ENCODE assay signal across 13 cellular contexts in the genomic region with DNA sequence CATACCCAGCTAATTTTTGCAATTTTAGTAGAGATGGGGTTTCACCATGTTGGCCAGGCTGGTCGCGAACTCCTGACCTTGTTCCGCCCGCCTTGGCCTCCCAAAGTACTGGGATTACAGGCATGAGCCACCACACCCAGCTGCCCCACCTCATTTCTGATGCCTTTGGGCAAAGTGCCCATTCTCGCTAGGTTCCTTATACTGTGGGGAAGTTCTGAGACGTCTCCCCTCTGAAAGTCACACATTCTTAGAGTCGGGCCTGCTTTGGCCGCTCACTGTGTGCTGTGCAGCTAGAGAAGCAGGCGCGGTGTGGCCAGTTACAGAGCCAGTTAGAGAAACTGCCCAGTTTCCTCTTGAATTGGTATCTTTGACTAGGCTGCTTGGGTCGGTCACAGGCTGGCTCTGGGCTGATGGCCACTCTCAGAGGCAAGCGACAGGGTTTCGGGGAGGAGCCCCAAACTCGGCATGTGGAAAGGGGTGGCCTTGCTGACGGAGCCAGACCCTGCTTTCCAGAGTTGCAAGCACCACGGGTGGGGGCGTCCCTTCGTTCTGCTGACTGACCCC. TPM values are rescaled to one million over a fixed set of nuclear protein-coding genes. Genes with fewer than 3 reads are reported as not detected.
A peak's percentile ranks its signal among the peaks of the same experiment; 100 is the strongest.
DNase-seq lines count a peak whose midpoint lies in the region; ATAC-seq and TF ChIP-seq lines count a peak whose summit lies in the region.
"Had no signal": no experiment of that assay in that cellular context is flagged by ENCODE, and none has a peak within 500 bp of the region (broad histone marks: within the 10 kb centered on the region; RNA-seq: fewer than 3 reads in every experiment).

No MANE protein-coding gene starts in this region.

- H3K36me3 ChIP-seq in Peyer's patch = peaks cover 0 to 92% (median 0%) of the 10 kb centered on the region in 3 donors
- H3K36me3 ChIP-seq in colonic mucosa = peaks cover 36% of the 10 kb centered on the region
- peaks cover 6 to 80% (median 46%) of the 10 kb centered on the region in 4 donors for H3K36me3 ChIP-seq in right lobe of liver

- no peak for TF ChIP-seq CTCF in Peyer's patch (IDR thresholded peaks at IDR 0.05)
- no peak for TF ChIP-seq CTCF in colonic mucosa (IDR thresholded peaks at IDR 0.05)
- TF ChIP-seq CTCF in right lobe of liver (IDR thresholded peaks at IDR 0.05) = no peak

- DNase-seq in Peyer's patch (peak in 2 of 3 donors; percentile 39 to 66), colonic mucosa (peak; percentile 56), right lobe of liver (peak in 2 of 3 donors; percentile 50 to 69), substantia nigra (lab: John Stamatoyannopoulos, UW) (peak in 15 of 49 donors; percentile 12 to 55 (median 33)), NOMO-1 (lab: John Stamatoyannopoulos, UW; ENCODE audit: unreplicated experiment in 2 of 2) (no peak), NOMO-1 treated with dmso at 0.1 percent for 144 hours (lab: John Stamatoyannopoulos, UW; ENCODE audit: unreplicated experiment) (no peak), mesenteric fat pad (ENCODE audit: low spot score) (no peak), ureter (ENCODE audit: low spot score) (no peak)
- DNase-seq: CD4-positive, alpha-beta T cell; MM.1S; NCI-H2171 treated with DMSO at 0.1 percent for 48 hours; SK-N-SH had no signal

- intact Hi-C loops in colonic mucosa (cut with DNase I) = no loop called here
- intact Hi-C loops in right lobe of liver (cut with DNase I) = no loop called here

- ATAC-seq in right lobe of liver = peak; percentile 40 to 62 (median 45)

- H3K9ac ChIP-seq in colonic mucosa (ENCODE audit: low read depth in 2 of 2, low read length in 2 of 2) = no peak overlapping the region
- H3K9ac ChIP-seq: SK-N-SH had no signal

- H3K27ac ChIP-seq in Peyer's patch = no peak overlapping the region
- no peak overlapping the region for H3K27ac ChIP-seq in colonic mucosa
- no peak overlapping the region for H3K27ac ChIP-seq in right lobe of liver
- H3K27ac ChIP-seq in substantia nigra (ENCODE audit: low read depth, low read length, poor library complexity, severe bottlenecking) = peak overlapping the region; percentile 14

- no peak overlapping the region for H3K4me3 ChIP-seq in Peyer's patch
- no peak overlapping the region for H3K4me3 ChIP-seq in colonic mucosa
- H3K4me3 ChIP-seq in right lobe of liver = no peak overlapping the region

- no peaks in the 10 kb centered on the region for H3K27me3 ChIP-seq in Peyer's patch
- no peaks in the 10 kb centered on the region for H3K27me3 ChIP-seq in colonic mucosa
- no peaks in the 10 kb centered on the region for H3K27me3 ChIP-seq in right lobe of liver

- H3K9me3 ChIP-seq in Peyer's patch (no peaks in the 10 kb centered on the region), colonic mucosa (no peaks in the 10 kb centered on the region), right lobe of liver (no peaks in the 10 kb centered on the region)
- H3K9me3 ChIP-seq: SK-N-SH had no signal

- WGBS in right lobe of liver (ENCODE audit: insufficient coverage, low coverage, low lambda C conversion rate, missing lambda C conversion rate) = 73% methylated on average over 10 of the region's 18 CpGs

- no peak for TF ChIP-seq POLR2A in Peyer's patch (IDR thresholded peaks at IDR 0.05)
- TF ChIP-seq POLR2A in right lobe of liver (IDR thresholded peaks at IDR 0.05) = no peak

- peaks cover 0 to 9% (median 4%) of the 10 kb centered on the region in 4 donors for H3K4me1 ChIP-seq in Peyer's patch
- no peaks in the 10 kb centered on the region for H3K4me1 ChIP-seq in colonic mucosa
- H3K4me1 ChIP-seq in right lobe of liver = no peaks in the 10 kb centered on the region

RNA-seq across cellular contexts. Expression of a gene that starts 18.0 kb away (rescaled TPM):
- 1 to 10 TPM in 3 of 4 donors, not detected in 1; 1.6 to 8.3 (median 2.7) TPM for total RNA-seq in Peyer's patch
- total RNA-seq in colonic mucosa = under 1 TPM; 0.49 to 0.96 TPM
- total RNA-seq in right lobe of liver = 1 to 10 TPM in 5 of 6 experiments, under 1 TPM in 1; 0.74 to 3.3 (median 1.5) TPM
- total RNA-seq in mesenteric fat pad = 4.5 TPM
- total RNA-seq in ureter = 1.4 TPM
- total RNA-seq: HT1080 had no signal

RNA-seq across cellular contexts. Expression of a gene that starts 29.6 kb away (rescaled TPM):
- total RNA-seq in Peyer's patch (10 to 100 TPM; 12.4 to 45.2 (median 24.1) TPM), colonic mucosa (10 to 100 TPM; 19.5 to 31.9 TPM), right lobe of liver (10 to 100 TPM in 4 of 6 experiments, 1 to 10 TPM in 2; 9.5 to 17.4 (median 11.9) TPM), mesenteric fat pad (18.5 TPM), ureter (27.0 TPM)

RNA-seq across cellular contexts. Expression of a gene that starts 39.6 kb away (rescaled TPM):
- total RNA-seq in Peyer's patch = 100 to 1,000 TPM; 108 to 128 (median 116) TPM
- total RNA-seq in colonic mucosa = 100 to 1,000 TPM; 122 to 339 TPM
- 10 to 100 TPM; 31.8 to 82.5 (median 58.6) TPM for total RNA-seq in right lobe of liver
- total RNA-seq in mesenteric fat pad = 145 TPM
- total RNA-seq in ureter = 205 TPM

Comparison
In these comparisons a context has a peak if more than half of its experiments do, and no peak if none do; other contexts are left out.
1. DNase-seq: peak in Peyer's patch (2 of 3), colonic mucosa (single experiment) and right lobe of liver (2 of 3); none in NOMO-1 (0 of 2), NOMO-1 treated with dmso at 0.1 percent for 144 hours (single experiment), mesenteric fat pad (single experiment) and ureter (single experiment).